ENCODE assay signal across 20 cellular contexts in the genomic region with DNA sequence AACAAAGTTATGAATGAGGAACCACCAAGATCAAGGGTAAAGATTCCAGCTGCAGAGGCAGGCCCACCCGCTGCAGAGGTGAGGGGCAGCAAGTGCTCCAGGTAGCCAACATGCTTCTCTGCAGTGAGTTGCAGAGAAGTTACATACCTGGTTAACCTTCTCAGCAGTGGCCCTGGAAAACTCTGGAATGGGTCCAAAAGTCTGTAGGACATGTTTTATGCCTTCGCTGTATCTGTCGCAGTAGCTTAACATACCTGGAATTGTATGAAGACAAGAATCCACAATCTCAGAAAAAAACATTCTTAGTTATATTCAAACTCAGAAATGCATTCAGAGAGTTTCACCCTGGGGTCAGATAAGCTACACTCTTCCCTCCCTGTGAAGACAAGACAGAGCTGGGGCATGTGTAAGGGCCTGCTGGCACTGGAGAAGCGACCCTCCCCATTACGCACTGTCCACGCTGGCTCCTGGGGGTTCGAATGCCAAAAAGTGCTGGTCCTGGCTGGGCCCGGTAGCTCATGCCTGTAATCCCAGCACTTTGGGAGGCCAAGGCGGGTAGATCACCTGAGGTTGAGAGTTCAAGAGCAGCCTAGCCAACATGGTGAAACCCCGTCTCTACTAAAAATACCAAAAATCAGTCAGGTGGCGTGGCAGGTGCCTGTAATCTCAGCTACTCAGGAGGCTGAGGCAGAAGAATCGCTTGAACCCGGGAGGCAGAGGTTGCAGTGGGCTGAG.
"Had no signal": no experiment of that assay in that cellular context is flagged by ENCODE, and none has a peak within 500 bp of the region (broad histone marks: within the 10 kb centered on the region; RNA-seq: fewer than 3 reads in every experiment).

No MANE protein-coding gene starts in this region.

- H3K27ac Mint-ChIP-seq: natural killer cell treated with Interleukin-12 subunit alpha and Interleukin-12 subunit beta and Interleukin-15 and Interleukin-18, amount 100 ng/mL, for 72 hours; stimulated activated memory B cell treated with anti-CD40 and anti-IgM and Interleukin-4, amounts not matched to agents 10 μg/mL and 1 μg/mL and 100 μg/mL, for 72 hours had no signal

- H3K27me3 Mint-ChIP-seq: stimulated activated memory B cell treated with anti-CD40 and anti-IgM and Interleukin-4, amounts not matched to agents 10 μg/mL and 1 μg/mL and 100 μg/mL, for 72 hours had no signal

- ATAC-seq: gastrocnemius medialis; heart right ventricle; left lobe of liver; natural killer cell treated with Interleukin-12 subunit alpha and Interleukin-12 subunit beta and Interleukin-15 and Interleukin-18, amount 100 ng/mL, for 72 hours; right lobe of liver; stimulated activated memory B cell treated with anti-CD40 and anti-IgM and Interleukin-4, amounts not matched to agents 10 μg/mL and 1 μg/mL and 100 μg/mL, for 72 hours had no signal

- H3K36me3 Mint-ChIP-seq: natural killer cell treated with Interleukin-12 subunit alpha and Interleukin-12 subunit beta and Interleukin-15 and Interleukin-18, amount 100 ng/mL, for 72 hours had no signal

- H3K36me3 ChIP-seq: colonic mucosa, prostate gland had no signal

- H3K4me3 Mint-ChIP-seq: natural killer cell treated with Interleukin-12 subunit alpha and Interleukin-12 subunit beta and Interleukin-15 and Interleukin-18, amount 100 ng/mL, for 72 hours; stimulated activated memory B cell treated with anti-CD40 and anti-IgM and Interleukin-4, amounts not matched to agents 10 μg/mL and 1 μg/mL and 100 μg/mL, for 72 hours had no signal

- H3K27me3 ChIP-seq: colonic mucosa, gastrocnemius medialis, heart right ventricle, right lobe of liver, spleen, upper lobe of left lung had no signal

- H3K27ac ChIP-seq: colonic mucosa, gastrocnemius medialis, heart right ventricle, parathyroid adenoma, prostate gland, right lobe of liver, spleen, upper lobe of left lung had no signal

- H3K4me3 ChIP-seq: colonic mucosa, gastrocnemius medialis, heart right ventricle, prostate gland, right lobe of liver, spleen, upper lobe of left lung had no signal

- H3K4me1 Mint-ChIP-seq: stimulated activated memory B cell treated with anti-CD40 and anti-IgM and Interleukin-4, amounts not matched to agents 10 μg/mL and 1 μg/mL and 100 μg/mL, for 72 hours had no signal

- H3K4me1 ChIP-seq: colonic mucosa, gastrocnemius medialis, heart right ventricle, prostate gland, right lobe of liver, spleen, upper lobe of left lung had no signal

- H3K9me3 ChIP-seq: colonic mucosa, gastrocnemius medialis, heart right ventricle, prostate gland, right lobe of liver, spleen, upper lobe of left lung had no signal

- H3K9me3 Mint-ChIP-seq: natural killer cell treated with Interleukin-12 subunit alpha and Interleukin-12 subunit beta and Interleukin-15 and Interleukin-18, amount 100 ng/mL, for 72 hours; stimulated activated memory B cell treated with anti-CD40 and anti-IgM and Interleukin-4, amounts not matched to agents 10 μg/mL and 1 μg/mL and 100 μg/mL, for 72 hours had no signal

- DNase-seq: caudate nucleus; colonic mucosa; effector CD8-positive, alpha-beta T cell; gastrocnemius medialis; heart right ventricle; islet precursor cell; mammary epithelial cell; occipital lobe; retina; right lobe of liver; spleen; stimulated activated CD4-positive, alpha-beta T cell treated with anti-CD3 and anti-CD28 coated beads, Interleukin-15, amount 100 ng/mL, for 24 hours; stimulated activated CD4-positive, alpha-beta T cell treated with anti-CD3 and anti-CD28 coated beads, Interleukin-1b, Interleukin-23, amount 100 ng/mL, for 48 hours; stimulated activated CD4-positive, alpha-beta T cell treated with anti-CD3 and anti-CD28 coated beads, Interleukin-4, amount 100 ng/mL, for 24 hours had no signal
